In genomic region chr15:74208901-74209559, GRCh38 we compare ENCODE assay signal across 13 cellular contexts. TPM values are rescaled to one million over a fixed set of nuclear protein-coding genes. Genes with fewer than 3 reads are reported as not detected.
DNase-seq lines count a peak whose midpoint lies in the region; ATAC-seq and TF ChIP-seq lines count a peak whose summit lies in the region.
"Had no signal": no experiment of that assay in that cellular context is flagged by ENCODE, and none has a peak within 500 bp of the region (broad histone marks: within the 10 kb centered on the region; RNA-seq: fewer than 3 reads in every experiment).

No MANE protein-coding gene starts in this region.

- H3K36me3 ChIP-seq in DND-41 (ENCODE audit: insufficient read depth, low read length): no peaks in the 10 kb centered on the region
- no peaks in the 10 kb centered on the region for H3K36me3 ChIP-seq in GM23248 (ENCODE audit: low read depth)
- H3K36me3 ChIP-seq: breast epithelium had no signal

- no peaks in the 10 kb centered on the region for H4K20me1 ChIP-seq in DND-41 (ENCODE audit: insufficient read depth, low read length)
- no peaks in the 10 kb centered on the region for H4K20me1 ChIP-seq in GM23248 (ENCODE audit: insufficient read depth)

- H3K9ac ChIP-seq in DND-41 (ENCODE audit: low read depth, low read length) (no peak overlapping the region), GM23248 (no peak overlapping the region)

- H3K36me3 Mint-ChIP-seq in WTC11: peaks cover 8% of the 10 kb centered on the region; the same call in 1 of the 2 replicates

- POLR2A ChIA-PET in WTC11 (lab: Charles Lee): interaction anchor here (1.0 to 1.3 kb wide), 2 partner anchors 55 to 80 kb away, joined by 3 to 5 read pairs; no protein-coding TSS in a partner anchor

- in situ Hi-C loops in GM23248 (cut with MboI): no loop called here

- H3K4me2 ChIP-seq in DND-41 (ENCODE audit: insufficient read depth, low read length) (no peak overlapping the region), GM23248 (ENCODE audit: unreplicated experiment) (no peak overlapping the region)

- H3K4me1 ChIP-seq in DND-41 (ENCODE audit: insufficient read depth, low read length) (0 out of 2 replicates have a peak, but pooled peaks cover 3% of the 10 kb centered on the region), GM23248 (ENCODE audit: insufficient read depth) (peaks cover 14% of the 10 kb centered on the region)
- H3K4me1 ChIP-seq: breast epithelium had no signal

- DNase-seq in DND-41: peak; percentile 48
- peak; percentile 23 for DNase-seq in LHCN-M2 (ENCODE audit: low read depth)
- DNase-seq in WTC11 (ENCODE audit: low spot score): peak; percentile 71
- peak; percentile 78 for DNase-seq in kidney glomerular epithelial cell (lab: John Stamatoyannopoulos, UW)
- DNase-seq in NCI-H2029 treated with DMSO at 0.1 percent for 48 hours (lab: John Stamatoyannopoulos, UW): no peak
- no peak for DNase-seq in HPDE6-E6E7 (ENCODE audit: extremely low spot score)
- no peak for DNase-seq in GM23248
- DNase-seq: activated CD8-positive, alpha-beta memory T cell treated with anti-CD3 and anti-CD28 coated beads, Interleukin-2, amount 50 U/mL, for 4 hours; CD4-positive, alpha-beta T cell had no signal

- no peak overlapping the region for H3K4me3 ChIP-seq in DND-41 (ENCODE audit: low read depth in 1 of 2, low read length in 2 of 2)
- no peak overlapping the region for H3K4me3 ChIP-seq in GM23248
- H3K4me3 ChIP-seq: breast epithelium had no signal

- TF ChIP-seq CTCF in DND-41 (IDR thresholded peaks at IDR 0.05; ENCODE audit: borderline replicate concordance, extremely low read depth, low read length, poor library complexity, severe bottlenecking): no peak
- no peak for TF ChIP-seq CTCF in WTC11 (IDR thresholded peaks at IDR 0.05)

- peaks cover 80% of the 10 kb centered on the region for H3K4me1 Mint-ChIP-seq in WTC11

- H3K9me3 Mint-ChIP-seq in WTC11: no peaks in the 10 kb centered on the region
- H3K9me3 Mint-ChIP-seq: CD4-positive, alpha-beta T cell had no signal

- CTCF ChIA-PET in WTC11 (lab: Charles Lee): interaction anchor here (0.5 to 2.1 kb wide), 19 partner anchors 10 to 240 kb away, joined by 3 to 19 read pairs (median 4); no protein-coding TSS in a partner anchor

- no peaks in the 10 kb centered on the region for H3K79me2 ChIP-seq in DND-41 (ENCODE audit: insufficient read depth, low read length)
- no peaks in the 10 kb centered on the region for H3K79me2 ChIP-seq in GM23248 (ENCODE audit: insufficient read depth)

- H3K27me3 Mint-ChIP-seq in WTC11 (ENCODE audit: low read depth): peaks cover 20% of the 10 kb centered on the region

- H3K9me3 ChIP-seq in DND-41 (ENCODE audit: insufficient read depth, low read length, severe bottlenecking): no peaks in the 10 kb centered on the region
- H3K9me3 ChIP-seq in GM23248 (ENCODE audit: low read depth): no peaks in the 10 kb centered on the region
- H3K9me3 ChIP-seq: breast epithelium had no signal

- 74 to 77% methylated on average over 9 to 11 of the region's 11 CpGs for WGBS in GM23248 (ENCODE audit: low coverage in 1 of 2, low lambda C conversion rate in 2 of 2, missing lambda C conversion rate in 2 of 2), 2 experiments

- peak overlapping the region; percentile 91 for H3K27ac Mint-ChIP-seq in WTC11
- H3K27ac Mint-ChIP-seq: CD4-positive, alpha-beta T cell had no signal

- peak overlapping the region; percentile 44 for H3K4me3 Mint-ChIP-seq in WTC11
- H3K4me3 Mint-ChIP-seq: CD4-positive, alpha-beta T cell had no signal

- no peak overlapping the region for H3K27ac ChIP-seq in DND-41 (ENCODE audit: low read length)
- H3K27ac ChIP-seq in GM23248: no peak overlapping the region
- H3K27ac ChIP-seq: breast epithelium had no signal

- ATAC-seq in DND-41 (ENCODE audit: insufficient read depth, low read depth) (peak; percentile 66), WTC11 (peak; percentile 70), HG03342 (IDR thresholded peaks at IDR 0.05; ENCODE audit: unreplicated experiment) (no peak)
- ATAC-seq: sciatic nerve had no signal

- H2AFZ ChIP-seq in DND-41 (ENCODE audit: low read depth, low read length) (no peak overlapping the region), GM23248 (no peak overlapping the region)

- peaks cover 22% of the 10 kb centered on the region for H3K27me3 ChIP-seq in DND-41 (ENCODE audit: insufficient read depth, low read length, poor library complexity)
- no peaks in the 10 kb centered on the region for H3K27me3 ChIP-seq in GM23248 (replicated peaks; ENCODE audit: insufficient read depth)
- H3K27me3 ChIP-seq: breast epithelium had no signal

- H3F3A ChIP-seq in GM23248 (ENCODE audit: insufficient read depth): peaks cover 13% of the 10 kb centered on the region

- no peaks in the 10 kb centered on the region for H3K9me2 ChIP-seq in GM23248 (ENCODE audit: insufficient read depth)

TF ChIP-seq in WTC11, 78 proteins besides CTCF, POLR2A, EP300 and RAD21 (continues in another document):
- TF ChIP-seq ESRRA (CRISPR knock-in tag; IDR thresholded peaks at IDR 0.05; ENCODE audit: borderline replicate concordance): no peak
- TF ChIP-seq NFATC4 (CRISPR knock-in tag; IDR thresholded peaks at IDR 0.05): no peak
- TF ChIP-seq ZSCAN18 (CRISPR knock-in tag; IDR thresholded peaks at IDR 0.05): no peak
- no peak for TF ChIP-seq E2F5 (CRISPR knock-in tag; IDR thresholded peaks at IDR 0.05)
- TF ChIP-seq NR3C1 (CRISPR knock-in tag; conservative IDR thresholded peaks at IDR 0.05; ENCODE audit: low read depth): no peak
- no peak for TF ChIP-seq ZMAT4 (CRISPR knock-in tag; IDR thresholded peaks at IDR 0.05)
- no peak for TF ChIP-seq HMGXB4 (CRISPR knock-in tag; IDR thresholded peaks at IDR 0.05)
- no peak for TF ChIP-seq FOXK1 (CRISPR knock-in tag; IDR thresholded peaks at IDR 0.05)
- TF ChIP-seq FOXP4 (CRISPR knock-in tag; IDR thresholded peaks at IDR 0.05): no peak

RNA-seq across cellular contexts. Expression of gene STRA6, which starts 6.4 kb away (rescaled TPM):
- total RNA-seq in LHCN-M2 (2014; rRNA removed): 0.06 TPM in 1 of 2 replicates, not detected in the other
- polyA plus RNA-seq in LHCN-M2 (2012): 0.02 TPM
- 20.1 to 23.2 TPM (median 21.7 TPM) in 3 replicates for total RNA-seq in WTC11 (2021)
- not detected in 2 replicates for total RNA-seq in GM23248 (2014; rRNA removed; shearing (Covaris generic))
- polyA plus RNA-seq in GM23248 (2016; fragmentation: Nextera tagmentation; extraction: Ambion mirVana): 0.22 TPM in 1 of 2 replicates, not detected in the other
- total RNA-seq: CD4-positive, alpha-beta T cell had no signal
- polyA plus RNA-seq: fibroblast of lung had no signal

RNA-seq across cellular contexts. Expression of gene CCDC33, which starts 27.1 kb away (rescaled TPM):
- total RNA-seq in LHCN-M2 (2014; rRNA removed) (not detected in 2 replicates), WTC11 (2021) (5.6 to 10.6 TPM (median 6.1 TPM) in 3 replicates)
- not detected for polyA plus RNA-seq in LHCN-M2 (2012)
- total RNA-seq in GM23248 (2014; rRNA removed; shearing (Covaris generic)): not detected in 2 replicates
- polyA plus RNA-seq in GM23248 (2016; fragmentation: Nextera tagmentation; extraction: Ambion mirVana): not detected in 2 replicates
- total RNA-seq: CD4-positive, alpha-beta T cell; fibroblast of lung; sciatic nerve had no signal
- polyA plus RNA-seq: fibroblast of lung had no signal

RNA-seq across cellular contexts. Expression of gene ISLR, which starts 35.5 kb away (rescaled TPM):
- total RNA-seq in LHCN-M2 (2014; rRNA removed) (0.13 and 0.34 TPM in 2 replicates), WTC11 (2021) (0.50 to 0.63 TPM (median 0.62 TPM) in 3 replicates)
- 0.18 TPM for polyA plus RNA-seq in LHCN-M2 (2012)
- 110 and 127 TPM in 2 replicates for total RNA-seq in GM23248 (2014; rRNA removed; shearing (Covaris generic))
- polyA plus RNA-seq in GM23248 (2016; fragmentation: Nextera tagmentation; extraction: Ambion mirVana): 124 and 125 TPM in 2 replicates
- total RNA-seq: CD4-positive, alpha-beta T cell had no signal

Comparison
In these comparisons a context has a peak if more than half of its experiments do, and no peak if none do; other contexts are left out.
1. DNase-seq: peak in DND-41 (single experiment), LHCN-M2 (single experiment), WTC11 (single experiment) and kidney glomerular epithelial cell (single experiment); none in NCI-H2029 treated with DMSO at 0.1 percent for 48 hours (single experiment), HPDE6-E6E7 (single experiment) and GM23248 (single experiment).
2. RNA of gene STRA6, which starts 6.4 kb away (total RNA-seq): 20.1 to 23.2 TPM in WTC11; 0.06 TPM in LHCN-M2 and not detected in GM23248; every median in the first group is over 10 times any median in the second.
3. RNA of gene ISLR, which starts 35.5 kb away (total RNA-seq): 110 to 127 TPM in GM23248; 0.50 to 0.63 TPM in WTC11 and 0.13 to 0.34 TPM in LHCN-M2; every median in the first group is over 10 times any median in the second.